In the genomic region with DNA sequence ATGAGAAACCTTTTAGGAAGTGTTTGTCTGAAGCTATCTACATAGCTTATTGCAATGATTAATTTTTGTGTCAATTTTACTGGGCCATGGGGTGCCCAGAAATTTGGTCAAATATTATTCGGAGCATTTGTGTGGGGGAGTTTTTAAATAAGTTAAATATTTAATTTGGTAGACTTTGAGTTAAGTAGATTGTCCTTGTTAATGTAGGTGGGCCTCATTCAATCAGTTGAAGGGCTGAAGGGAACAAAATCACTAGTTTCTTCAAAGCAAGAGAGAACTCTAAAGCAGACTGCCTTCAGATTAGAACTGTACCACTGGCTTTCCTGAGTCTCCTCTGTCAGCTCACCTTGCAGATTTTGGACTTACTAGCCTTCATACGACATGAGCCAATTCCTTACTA, we compare ENCODE assay signal across 7 cellular contexts.
"Had no signal": no experiment of that assay in that cellular context is flagged by ENCODE, and none has a peak within 500 bp of the region (broad histone marks: within the 10 kb centered on the region; RNA-seq: fewer than 3 reads in every experiment).

No MANE protein-coding gene starts in this region.

- FAIRE-seq: GM12878, GM12891, GM12892, GM18507, GM19239 had no signal

- ATAC-seq: GM12878 had no signal

- H3K4me3 ChIP-seq: GM12878 had no signal

- DNase-seq: GDM1, GF-D8 had no signal
